21 cellular contexts compared by ENCODE assay signal in genomic region chr1:159791461-159791860, GRCh38.
"Had no signal": no experiment of that assay in that cellular context is flagged by ENCODE, and none has a peak within 500 bp of the region (broad histone marks: within the 10 kb centered on the region; RNA-seq: fewer than 3 reads in every experiment).

No MANE protein-coding gene starts in this region.

- H3K36me3 ChIP-seq: MG63, Peyer's patch, SJCRH30 had no signal

- H3K27me3 ChIP-seq: Peyer's patch, SJCRH30 had no signal

- H3K27ac ChIP-seq: PC-9, Peyer's patch, SJCRH30 had no signal

- H3K9me3 ChIP-seq: MG63, Peyer's patch, SJCRH30 had no signal

- H3K4me1 ChIP-seq: Peyer's patch, SJCRH30 had no signal

- H3K4me3 ChIP-seq: MG63, PC-9, Peyer's patch, SJCRH30 had no signal

- DNase-seq: IMR-90; Karpas-422; KG1; MG63; NCI-H1092; NCI-H1105 treated with DMSO at 0.1 percent for 48 hours; NCI-H1417 treated with DMSO at 0.1 percent for 48 hours; NCI-H146; NCI-H187 treated with DMSO at 0.1 percent for 48 hours; NCI-H2029 treated with DMSO at 0.1 percent for 48 hours; NCI-H345; NCI-H446 treated with DMSO at 0.1 percent for 48 hours; NCI-H510A treated with DMSO at 0.1 percent for 48 hours; NCI-H526; NCI-H748 treated with DMSO at 0.1 percent for 48 hours; NK-92 treated with Interleukin-12 subunit alpha and Interleukin-12 subunit beta, amount 100 ng/mL, for 24 hours; PC-9; Peyer's patch; SHP77 treated with DMSO at 0.1 percent for 48 hours; SJCRH30; T-helper 2 cell had no signal
